ENCODE assay signal across 8 cellular contexts in genomic region chr2:182077451-182078142, GRCh38.
DNase-seq lines count a peak whose midpoint lies in the region; ATAC-seq and TF ChIP-seq lines count a peak whose summit lies in the region.

No MANE protein-coding gene starts in this region.

- TF ChIP-seq RAD21 in HCT116 (IDR thresholded peaks at IDR 0.05; ENCODE audit: low read depth): peak; percentile 94

- H3K27me3 ChIP-seq in HCT116 (ENCODE audit: insufficient read depth, low read length): no peaks in the 10 kb centered on the region

- peak; percentile 85 for ATAC-seq in HCT116
- ATAC-seq in mucosa of descending colon: peak; percentile 84
- no peak for ATAC-seq in HG02840 (IDR thresholded peaks at IDR 0.05; ENCODE audit: low FRiP score, unreplicated experiment)

- CTCF ChIA-PET in HCT116 (lab: Charles Lee): interaction anchor here (0.9 to 2.9 kb wide), 18 partner anchors 9 to 972 kb away, joined by 3 to 24 read pairs (median 4); no protein-coding TSS in a partner anchor
- CTCF ChIA-PET in RWPE1 (lab: Yijun Ruan, JAX): interaction anchor here (0.5 to 2.0 kb wide), 11 partner anchors 9 to 1954 kb away, joined by 3 to 13 read pairs (median 4); no protein-coding TSS in a partner anchor

- H3K79me2 ChIP-seq in HCT116 (ENCODE audit: insufficient read depth, low read length): no peaks in the 10 kb centered on the region

- no peaks in the 10 kb centered on the region for H3K36me3 ChIP-seq in HCT116 (ENCODE audit: control insufficient read depth in 1 of 2, insufficient read depth in 2 of 2, low read length in 2 of 2)
- no peaks in the 10 kb centered on the region for H3K36me3 ChIP-seq in mucosa of descending colon (ENCODE audit: low read depth)

- no peaks in the 10 kb centered on the region for H3K9me3 ChIP-seq in HCT116 (ENCODE audit: control insufficient read depth in 1 of 2, insufficient read depth in 1 of 2, low read depth in 1 of 2, low read length in 2 of 2)
- H3K9me3 ChIP-seq in mucosa of descending colon: no peaks in the 10 kb centered on the region

- H3K4me1 ChIP-seq in HCT116 (ENCODE audit: control insufficient read depth in 1 of 2, insufficient read depth in 2 of 2, low read length in 2 of 2): peaks cover 12% of the 10 kb centered on the region in 2 experiments
- peaks cover 15% of the 10 kb centered on the region for H3K4me1 ChIP-seq in mucosa of descending colon (ENCODE audit: low read depth)

- TF ChIP-seq CTCF in HCT116 (IDR thresholded peaks at IDR 0.05 in 2 of 3, conservative IDR thresholded peaks at IDR 0.05 in 1 of 3; ENCODE audit: borderline replicate concordance in 1 of 3, insufficient read depth in 1 of 3, low read depth in 2 of 3, low read length in 2 of 3) (peak; percentile 59 to 77 (median 75); a peak in 5 of 6 replicates), NB4 (IDR thresholded peaks at IDR 0.05; ENCODE audit: low read depth, low read length) (peak; percentile 46), RWPE1 (conservative IDR thresholded peaks at IDR 0.05; ENCODE audit: low read depth) (peak; percentile 79), epithelial cell of esophagus (IDR thresholded peaks at IDR 0.05; ENCODE audit: insufficient read depth, low read depth, low read length, missing control alignments) (peak; percentile 62), mucosa of descending colon (IDR thresholded peaks at IDR 0.05) (peak; percentile 41)

- H3K27ac ChIP-seq in HCT116 (ENCODE audit: low read depth, low read length): peak overlapping the region; percentile 26; the same call in 1 of the 2 replicates
- H3K27ac ChIP-seq in RWPE1: no peak overlapping the region

- intact Hi-C loops in HCT116 (cut with micrococcal nuclease) (loop anchor here (2.0 to 10.0 kb wide), 4 partner anchors 145 to 973 kb away; no protein-coding TSS in a partner anchor), mucosa of descending colon (cut with DNase I, micrococcal nuclease) (loop anchor here in 1 of 2 donors (5.0 kb wide), 1 partner anchor 335 kb away; no protein-coding TSS in a partner anchor)

- H3K9ac ChIP-seq in HCT116 (ENCODE audit: low read length): no peak overlapping the region

- BruUV-seq in HCT116 (replicated peaks; lab: Mats Ljungman, UMichigan): no TSS peak

- H4K20me1 ChIP-seq in HCT116 (ENCODE audit: insufficient read depth): no peaks in the 10 kb centered on the region

- TF ChIP-seq POLR2A in HCT116 (IDR thresholded peaks at IDR 0.05; ENCODE audit: borderline replicate concordance, extremely low read depth, insufficient read depth, insufficient read length) (no peak), NB4 (IDR thresholded peaks at IDR 0.05; ENCODE audit: extremely low read depth, insufficient read length) (no peak)

- RAD21 ChIA-PET in HCT116 (lab: Charles Lee; ENCODE audit: low non-redundant PET in 1 of 2, low total read pairs in 2 of 2, uncharacterized antibody in 2 of 2, unreplicated experiment in 2 of 2): interaction anchor here (0.8 to 1.3 kb wide), 4 partner anchors 123 to 335 kb away, joined by 3 to 4 read pairs (median 4); no protein-coding TSS in a partner anchor

- peak overlapping the region; percentile 30 for H3K4me2 ChIP-seq in HCT116 (ENCODE audit: low read length)

- POLR2A ChIA-PET in HCT116 (lab: Charles Lee) (interaction anchor here (1.1 kb wide), 1 partner anchor 145 kb away, joined by 3 read pairs; no protein-coding TSS in a partner anchor), RWPE1 (lab: Yijun Ruan, JAX; ENCODE audit: low non-redundant PET) (no interaction called here)

- DNase-seq in activated CD4-positive, alpha-beta T cell treated with anti-CD3 and anti-CD28 coated beads for 48 hours: peak; percentile 12
- DNase-seq in activated CD4-positive, alpha-beta T cell treated with anti-CD3 and anti-CD28 coated beads, Interleukin-2, amount 50 U/mL, for 1 hour: no peak
- peak; percentile 81 for DNase-seq in HCT116 (ENCODE audit: low read depth, low spot score)
- DNase-seq in NB4 (ENCODE audit: low read depth): peak; percentile 76
- DNase-seq in RWPE1 (ENCODE audit: low spot score): peak; percentile 41
- peak; percentile 86 for DNase-seq in epithelial cell of esophagus (ENCODE audit: low read depth)
- DNase-seq in mucosa of descending colon: peak in 2 of 3 donors; percentile 40 to 85

- H3K9me2 ChIP-seq in HCT116 (ENCODE audit: insufficient read depth): no peaks in the 10 kb centered on the region

- H3K4me3 ChIP-seq in HCT116 (replicated peaks in 1 of 2; ENCODE audit: low read depth in 1 of 2, low read length in 2 of 2) (no peak overlapping the region), NB4 (ENCODE audit: low read depth, low read length) (no peak overlapping the region), epithelial cell of esophagus (ENCODE audit: low read length) (no peak overlapping the region), mucosa of descending colon (no peak overlapping the region)

- no peak overlapping the region for H2AFZ ChIP-seq in HCT116 (ENCODE audit: low read depth, low read length, poor library complexity, severe bottlenecking)

TF ChIP-seq in HCT116, 20 proteins besides CTCF, POLR2A, EP300 and RAD21:
- TF ChIP-seq SP1 (IDR thresholded peaks at IDR 0.05; ENCODE audit: low read depth): peak; percentile 20; the same call in 1 of the 2 replicates
- peak; percentile 78 for TF ChIP-seq CBX3 (IDR thresholded peaks at IDR 0.05; ENCODE audit: low read depth)
- TF ChIP-seq CEBPB (IDR thresholded peaks at IDR 0.05; ENCODE audit: low read depth): peak; percentile 38; the same call in 1 of the 2 replicates
- TF ChIP-seq SRF (IDR thresholded peaks at IDR 0.05; ENCODE audit: low read depth): no peak
- no peak for TF ChIP-seq FOSL1 (IDR thresholded peaks at IDR 0.05; ENCODE audit: low read depth)
- TF ChIP-seq ATF3 (IDR thresholded peaks at IDR 0.05): no peak
